Comparison of ENCODE assay signal across 20 cellular contexts in genomic region chr1:239550178-239550577, GRCh38.
DNase-seq lines count a peak whose midpoint lies in the region; ATAC-seq, FAIRE-seq and TF ChIP-seq lines count a peak whose summit lies in the region.
"Had no signal": no experiment of that assay in that cellular context is flagged by ENCODE, and none has a peak within 500 bp of the region (broad histone marks: within the 10 kb centered on the region; RNA-seq: fewer than 3 reads in every experiment).

No MANE protein-coding gene starts in this region.

- no peaks in the 10 kb centered on the region for H3K36me3 Mint-ChIP-seq in HFFc6 (ENCODE audit: low read depth)
- peaks cover 5% of the 10 kb centered on the region for H3K36me3 Mint-ChIP-seq in activated CD8-positive, alpha-beta T cell treated with anti-CD3 and anti-CD28 coated beads, Interleukin-2, amount 10 ng/mL, durations not matched to agents 7 days and 5 days (ENCODE audit: low read depth)

- H3K27ac ChIP-seq in epithelial cell of prostate, result peak overlapping the region; percentile 42

- POLR2A ChIA-PET in activated CD8-positive, alpha-beta T cell treated with anti-CD3 and anti-CD28 coated beads, Interleukin-2, amount 10 ng/mL, durations not matched to agents 7 days and 5 days (lab: Charles Lee), result no interaction called here

- H3K36me3 ChIP-seq in adipocyte (ENCODE audit: control insufficient read depth, insufficient read depth, low read length, severe bottlenecking), result no peaks in the 10 kb centered on the region
- H3K36me3 ChIP-seq: MG63 had no signal

- DNase-seq in HFFc6, result peak; percentile 49
- DNase-seq in adipocyte (ENCODE audit: low read depth), result peak; percentile 19
- DNase-seq in epithelial cell of prostate (ENCODE audit: low read depth, low spot score), result peak; percentile 58
- DNase-seq in omental fat pad (ENCODE audit: low spot score), result no peak
- DNase-seq in frontal cortex (ENCODE audit: low spot score in 2 of 2), result no peak
- no peak for DNase-seq in COLO668 (lab: John Stamatoyannopoulos, UW; ENCODE audit: unreplicated experiment)
- DNase-seq in activated CD8-positive, alpha-beta T cell treated with anti-CD3 and anti-CD28 coated beads, Interleukin-2, amount 10 ng/mL, durations not matched to agents 7 days and 5 days, result no peak
- DNase-seq: COR-L47, DMS 273 treated with DMSO at 0.1 percent for 48 hours, GF-D8, MG63, NCI-H1048, NCI-H1436, NCI-H1930 had no signal

- no peak overlapping the region for H3K4me3 Mint-ChIP-seq in HFFc6
- no peak overlapping the region for H3K4me3 Mint-ChIP-seq in activated CD8-positive, alpha-beta T cell treated with anti-CD3 and anti-CD28 coated beads, Interleukin-2, amount 10 ng/mL, durations not matched to agents 7 days and 5 days
- H3K4me3 Mint-ChIP-seq: B cell had no signal

- no peak for TF ChIP-seq CTCF in HFFc6 (IDR thresholded peaks at IDR 0.05)
- TF ChIP-seq CTCF in omental fat pad (IDR thresholded peaks at IDR 0.05), result no peak

- ATAC-seq in omental fat pad (ENCODE audit: low FRiP score), result peak; percentile 48
- no peak for ATAC-seq in activated CD8-positive, alpha-beta T cell treated with anti-CD3 and anti-CD28 coated beads, Interleukin-2, amount 10 ng/mL, durations not matched to agents 7 days and 5 days
- ATAC-seq: GM12878, Panc1, Right ventricle myocardium inferior had no signal

- H3K9me3 Mint-ChIP-seq in HFFc6, result peaks cover 4% of the 10 kb centered on the region; the same call in 1 of the 2 replicates
- peaks cover 5% of the 10 kb centered on the region for H3K9me3 Mint-ChIP-seq in activated CD8-positive, alpha-beta T cell treated with anti-CD3 and anti-CD28 coated beads, Interleukin-2, amount 10 ng/mL, durations not matched to agents 7 days and 5 days (ENCODE audit: insufficient read depth)

- H3K27ac Mint-ChIP-seq in HFFc6, result peak overlapping the region; percentile 27; the same call in 1 of the 2 replicates
- H3K27ac Mint-ChIP-seq in activated CD8-positive, alpha-beta T cell treated with anti-CD3 and anti-CD28 coated beads, Interleukin-2, amount 10 ng/mL, durations not matched to agents 7 days and 5 days, result no peak overlapping the region
- H3K27ac Mint-ChIP-seq: B cell had no signal

- peaks cover 7% of the 10 kb centered on the region; the same call in 1 of the 2 replicates for H3K4me1 Mint-ChIP-seq in HFFc6 (ENCODE audit: low read depth)
- peaks cover 9% of the 10 kb centered on the region for H3K4me1 Mint-ChIP-seq in activated CD8-positive, alpha-beta T cell treated with anti-CD3 and anti-CD28 coated beads, Interleukin-2, amount 10 ng/mL, durations not matched to agents 7 days and 5 days (ENCODE audit: low read depth)

- CTCF ChIA-PET in activated CD8-positive, alpha-beta T cell treated with anti-CD3 and anti-CD28 coated beads, Interleukin-2, amount 10 ng/mL, durations not matched to agents 7 days and 5 days (lab: Charles Lee), result no interaction called here

- no peak for FAIRE-seq in frontal cortex (lab: Jason Lieb, UNC)
- FAIRE-seq: GM12878, GM19239, H1 had no signal

- H3K9me3 ChIP-seq in adipocyte (ENCODE audit: control insufficient read depth, low read length), result no peaks in the 10 kb centered on the region
- H3K9me3 ChIP-seq: MG63 had no signal

- no peaks in the 10 kb centered on the region for H3K27me3 ChIP-seq in adipocyte (replicated peaks; ENCODE audit: control insufficient read depth, insufficient read depth, low read length)

- no peak overlapping the region for H3K4me3 ChIP-seq in adipocyte (ENCODE audit: low read length)
- H3K4me3 ChIP-seq: GM12878, MG63 had no signal

- H3K27me3 Mint-ChIP-seq in HFFc6 (ENCODE audit: insufficient read depth), result no peaks in the 10 kb centered on the region
- H3K27me3 Mint-ChIP-seq in activated CD8-positive, alpha-beta T cell treated with anti-CD3 and anti-CD28 coated beads, Interleukin-2, amount 10 ng/mL, durations not matched to agents 7 days and 5 days (ENCODE audit: low read depth), result no peaks in the 10 kb centered on the region
- H3K27me3 Mint-ChIP-seq: B cell had no signal

- H3K4me1 ChIP-seq in adipocyte (ENCODE audit: control insufficient read depth, insufficient read depth, low read length), result no peaks in the 10 kb centered on the region

- no peak overlapping the region for H3K9ac ChIP-seq in adipocyte (ENCODE audit: low read length)

Comparison
In these comparisons a context has a peak if more than half of its experiments do, and no peak if none do; other contexts are left out.
1. DNase-seq: peak in HFFc6 (single experiment), adipocyte (single experiment) and epithelial cell of prostate (single experiment); none in omental fat pad (single experiment), frontal cortex (0 of 2), COLO668 (single experiment) and activated CD8-positive, alpha-beta T cell treated with anti-CD3 and anti-CD28 coated beads, Interleukin-2, amount 10 ng/mL, durations not matched to agents 7 days and 5 days (single experiment).